Comparison of ENCODE assay signal across 16 cellular contexts in genomic region chr2:217249086-217249485, GRCh38.
DNase-seq lines count a peak whose midpoint lies in the region; ATAC-seq and TF ChIP-seq lines count a peak whose summit lies in the region.
"Had no signal": no experiment of that assay in that cellular context is flagged by ENCODE, and none has a peak within 500 bp of the region (broad histone marks: within the 10 kb centered on the region; RNA-seq: fewer than 3 reads in every experiment).

No MANE protein-coding gene starts in this region.

- no peaks in the 10 kb centered on the region for H3K36me3 ChIP-seq in breast epithelium
- H3K36me3 ChIP-seq in mammary epithelial cell (ENCODE audit: insufficient read depth, low read length) = no peaks in the 10 kb centered on the region
- no peaks in the 10 kb centered on the region for H3K36me3 ChIP-seq in gastroesophageal sphincter
- no peaks in the 10 kb centered on the region for H3K36me3 ChIP-seq in rectal smooth muscle tissue (ENCODE audit: control insufficient read depth, insufficient read depth, low read length)
- no peaks in the 10 kb centered on the region for H3K36me3 ChIP-seq in uterus

- no peaks in the 10 kb centered on the region for H3K79me2 ChIP-seq in mammary epithelial cell (ENCODE audit: insufficient read depth, low read length)

- TF ChIP-seq EP300 in gastroesophageal sphincter (IDR thresholded peaks at IDR 0.05) = no peak

- in situ Hi-C loops in mammary epithelial cell (cut with MboI; ENCODE audit: low sequenced_read_pairs in 2 of 2) = no loop called here

- H3K9ac ChIP-seq in mammary epithelial cell (ENCODE audit: insufficient read depth, low read length) = no peak overlapping the region
- no peak overlapping the region for H3K9ac ChIP-seq in rectal smooth muscle tissue (ENCODE audit: low read length)

- DNase-seq in breast epithelium (ENCODE audit: low spot score in 2 of 2) (no peak), mammary epithelial cell (no peak), uterus (peak in 1 of 2 donors; percentile 26), kidney glomerular epithelial cell (lab: John Stamatoyannopoulos, UW) (no peak), T-helper 17 cell (no peak)
- DNase-seq in effector CD4-positive, alpha-beta T cell = no peak
- DNase-seq: 8988T; activated CD4-positive, alpha-beta T cell treated with anti-CD3 and anti-CD28 coated beads for 1 hour; activated CD8-positive, alpha-beta memory T cell treated with anti-CD3 and anti-CD28 coated beads, Interleukin-2, amount 50 U/mL, for 48 hours; HCEC 1CT; stimulated activated CD4-positive, alpha-beta T cell treated with anti-CD3 and anti-CD28 coated beads, Interleukin-15, amount 100 ng/mL, for 24 hours; stimulated activated naive CD8-positive, alpha-beta T cell treated with anti-CD3 and anti-CD28 coated beads, Interleukin-15, amount 100 ng/mL, for 72 hours; T-helper 9 cell had no signal

- BruUV-seq in mammary epithelial cell (replicated peaks; lab: Mats Ljungman, UMichigan) = no TSS peak

- no peak for TF ChIP-seq CTCF in breast epithelium (IDR thresholded peaks at IDR 0.05)
- TF ChIP-seq CTCF in mammary epithelial cell (conservative IDR thresholded peaks at IDR 0.05 in 1 of 2, IDR thresholded peaks at IDR 0.05 in 1 of 2; ENCODE audit: extremely low read depth in 1 of 2, insufficient read depth in 1 of 2, low read depth in 1 of 2, low read length in 2 of 2) = no peak
- TF ChIP-seq CTCF in gastroesophageal sphincter (IDR thresholded peaks at IDR 0.05) = no peak
- no peak for TF ChIP-seq CTCF in uterus (IDR thresholded peaks at IDR 0.05)

- H3K4me3 ChIP-seq in breast epithelium = no peak overlapping the region
- H3K4me3 ChIP-seq in mammary epithelial cell (replicated peaks in 1 of 3; ENCODE audit: insufficient read depth in 1 of 3, low read depth in 2 of 3, low read length in 3 of 3) = no peak overlapping the region
- no peak overlapping the region for H3K4me3 ChIP-seq in gastroesophageal sphincter
- no peak overlapping the region for H3K4me3 ChIP-seq in rectal smooth muscle tissue (ENCODE audit: low read length)
- H3K4me3 ChIP-seq in uterus = no peak overlapping the region

- WGBS in mammary epithelial cell (ENCODE audit: low coverage, missing lambda C conversion rate) = 81% methylated on average over 3 of the region's 4 CpGs
- 14 to 46% methylated on average over 4 of the region's 4 CpGs for WGBS in gastroesophageal sphincter (ENCODE audit: low coverage in 1 of 2), 2 donors

- H3K4me1 ChIP-seq in breast epithelium (peaks cover 10 to 12% of the 10 kb centered on the region in 2 donors), mammary epithelial cell (ENCODE audit: insufficient read depth, low read length) (no peaks in the 10 kb centered on the region), gastroesophageal sphincter (peaks cover 28 to 59% (median 28%) of the 10 kb centered on the region in 3 donors), rectal smooth muscle tissue (ENCODE audit: control insufficient read depth, insufficient read depth, low read length) (peaks cover 34% of the 10 kb centered on the region), uterus (peaks cover 13% of the 10 kb centered on the region in 2 donors)

- H3K27ac ChIP-seq in breast epithelium = peak overlapping the region; percentile 79 to 86
- no peak overlapping the region for H3K27ac ChIP-seq in mammary epithelial cell (ENCODE audit: insufficient read depth, low read depth, low read length)
- peak overlapping the region; percentile 63 to 89 (median 82) for H3K27ac ChIP-seq in gastroesophageal sphincter
- H3K27ac ChIP-seq in rectal smooth muscle tissue (ENCODE audit: low read depth, low read length) = peak overlapping the region; percentile 97
- H3K27ac ChIP-seq in uterus = peak overlapping the region; percentile 76 to 95

- TF ChIP-seq POLR2A in breast epithelium (IDR thresholded peaks at IDR 0.05) (no peak), gastroesophageal sphincter (IDR thresholded peaks at IDR 0.05) (no peak), uterus (IDR thresholded peaks at IDR 0.05) (no peak)

- H3K27ac Mint-ChIP-seq in T-helper 17 cell = no peak overlapping the region
- H3K27ac Mint-ChIP-seq: dendritic cell treated with granulocyte-macrophage colony-stimulating factor and Interleukin-4, amounts not matched to agents 40 ng/mL and 50 ng/mL, for 4 days; stimulated activated naive CD8-positive, alpha-beta T cell treated with anti-CD3 and anti-CD28 coated beads, Interleukin-15, amount 100 ng/mL, for 72 hours had no signal

- dilution Hi-C loops in mammary epithelial cell (cut with HindIII; ENCODE audit: low sequenced_read_pairs) = no loop called here

- H4K20me1 ChIP-seq in mammary epithelial cell (ENCODE audit: insufficient read depth, low read length) = no peaks in the 10 kb centered on the region

- H3K9me3 ChIP-seq in breast epithelium (no peaks in the 10 kb centered on the region), mammary epithelial cell (replicated peaks; ENCODE audit: insufficient read depth, low read length) (no peaks in the 10 kb centered on the region), gastroesophageal sphincter (no peaks in the 10 kb centered on the region), uterus (no peaks in the 10 kb centered on the region), T-helper 17 cell (ENCODE audit: control insufficient read depth, low read length, poor library complexity, severe bottlenecking) (no peaks in the 10 kb centered on the region)

- intact Hi-C loops in breast epithelium (cut with DNase I; ENCODE audit: low total_unique reads) = no loop called here
- intact Hi-C loops in mammary epithelial cell (cut with micrococcal nuclease) = no loop called here
- intact Hi-C loops in uterus (cut with DNase I; ENCODE audit: low total_unique reads) = no loop called here

- H3K4me3 Mint-ChIP-seq in T-helper 17 cell = no peak overlapping the region
- H3K4me3 Mint-ChIP-seq: dendritic cell treated with granulocyte-macrophage colony-stimulating factor and Interleukin-4, amounts not matched to agents 40 ng/mL and 50 ng/mL, for 4 days; stimulated activated naive CD8-positive, alpha-beta T cell treated with anti-CD3 and anti-CD28 coated beads, Interleukin-15, amount 100 ng/mL, for 72 hours had no signal

- H3K27me3 Mint-ChIP-seq in T-helper 17 cell = peaks cover 9% of the 10 kb centered on the region

- H3K4me1 Mint-ChIP-seq in T-helper 17 cell = no peaks in the 10 kb centered on the region

- H3K4me2 ChIP-seq in mammary epithelial cell (ENCODE audit: insufficient read depth, low read depth, low read length) = no peak overlapping the region

- H3K27me3 ChIP-seq in breast epithelium (no peaks in the 10 kb centered on the region), mammary epithelial cell (ENCODE audit: insufficient read depth, low read length) (no peaks in the 10 kb centered on the region), gastroesophageal sphincter (no peaks in the 10 kb centered on the region), rectal smooth muscle tissue (ENCODE audit: control insufficient read depth, insufficient read depth, low read length) (no peaks in the 10 kb centered on the region), uterus (no peaks in the 10 kb centered on the region)

- CTCF ChIA-PET in mammary epithelial cell (lab: Charles Lee; ENCODE audit: low non-redundant PET) = no interaction called here

- no peak overlapping the region for H2AFZ ChIP-seq in mammary epithelial cell (ENCODE audit: low read depth, low read length)

- H3K36me3 Mint-ChIP-seq in T-helper 17 cell (ENCODE audit: low read depth) = no peaks in the 10 kb centered on the region

- ATAC-seq in gastroesophageal sphincter (no peak), T-helper 17 cell (no peak)
- ATAC-seq: stimulated activated naive CD8-positive, alpha-beta T cell treated with anti-CD3 and anti-CD28 coated beads, Interleukin-15, amount 100 ng/mL, for 72 hours had no signal
